Comparison of ENCODE assay signal across 8 cellular contexts in genomic region chr14:23954279-23954614, GRCh38. TPM values are rescaled to one million over a fixed set of nuclear protein-coding genes. Genes with fewer than 3 reads are reported as not detected.
A peak's percentile ranks its signal among the peaks of the same experiment; 100 is the strongest.
DNase-seq lines count a peak whose midpoint lies in the region; ATAC-seq and TF ChIP-seq lines count a peak whose summit lies in the region.
"Not testable (repeated sequence)": the region's sequence is repeated elsewhere in the genome, so short reads cannot be mapped to it uniquely, and the experiment has no call there.

No MANE protein-coding gene starts in this region.

- peaks cover 27 to 47% of the 10 kb centered on the region in 2 donors for H3K36me3 Mint-ChIP-seq in CD14-positive monocyte
- H3K36me3 Mint-ChIP-seq in T-helper 17 cell (ENCODE audit: low read depth); glutamatergic neuron (ENCODE audit: unreplicated experiment); naive B cell: not testable (repeated sequence)

- not testable (repeated sequence) for TF ChIP-seq EP300 in stomach (IDR thresholded peaks at IDR 0.05)

- H3K4me1 Mint-ChIP-seq in CD14-positive monocyte = peaks cover 29% of the 10 kb centered on the region
- not testable (repeated sequence) for H3K4me1 Mint-ChIP-seq in T-helper 17 cell
- H3K4me1 Mint-ChIP-seq in glutamatergic neuron (ENCODE audit: low read depth, unreplicated experiment) = peaks cover 20% of the 10 kb centered on the region
- peaks cover 27 to 31% (median 29%) of the 10 kb centered on the region in 3 donors for H3K4me1 Mint-ChIP-seq in naive B cell

- not testable (repeated sequence) for H3K36me3 ChIP-seq in brain microvascular endothelial cell (replicated peaks)
- peaks cover 4 to 20% (median 15%) of the 10 kb centered on the region in 4 donors for H3K36me3 ChIP-seq in stomach

- H3K4me3 ChIP-seq in brain microvascular endothelial cell (ENCODE audit: low read depth, low read length) (peak overlapping the region; percentile 88), stomach (peak overlapping the region; percentile 72 to 88 (median 80))

- TF ChIP-seq CTCF in CD14-positive monocyte (IDR thresholded peaks at IDR 0.05) = peak; percentile 70
- TF ChIP-seq CTCF in brain microvascular endothelial cell (IDR thresholded peaks at IDR 0.05; ENCODE audit: low read depth, low read length, missing control alignments) = not testable (repeated sequence)
- peak; percentile 19 for TF ChIP-seq CTCF in glutamatergic neuron (IDR thresholded peaks at IDR 0.05; ENCODE audit: partially characterized antibody, unreplicated experiment)
- peak in 1 of 7 experiments; percentile 19 for TF ChIP-seq CTCF in stomach (IDR thresholded peaks at IDR 0.05)

- H3K27me3 Mint-ChIP-seq in CD14-positive monocyte (ENCODE audit: low read depth in 3 of 3); T-helper 17 cell; naive B cell: not testable (repeated sequence)
- peaks cover 15% of the 10 kb centered on the region for H3K27me3 Mint-ChIP-seq in glutamatergic neuron (ENCODE audit: unreplicated experiment)

- WGBS in stomach, 5 donors = 6 to 11% (median 11%) methylated on average over 6 of the region's 6 CpGs

- H3K4me3 Mint-ChIP-seq in CD14-positive monocyte (peak overlapping the region; percentile 99 to 100), T-helper 17 cell (peak overlapping the region; percentile 98), glutamatergic neuron (ENCODE audit: unreplicated experiment) (peak overlapping the region; percentile 99), naive B cell (peak overlapping the region; percentile 92 to 100 (median 96))

- peaks cover 18 to 30% (median 22%) of the 10 kb centered on the region in 4 donors for H3K4me1 ChIP-seq in stomach

- H3K27ac Mint-ChIP-seq in CD14-positive monocyte (peak overlapping the region; percentile 35 to 95 (median 87)), T-helper 17 cell (peak overlapping the region; percentile 91), glutamatergic neuron (ENCODE audit: unreplicated experiment) (peak overlapping the region; percentile 98), naive B cell (peak overlapping the region in 5 of 6 donors; percentile 67 to 98 (median 81))

- not testable (repeated sequence) for H3K27me3 ChIP-seq in brain microvascular endothelial cell (replicated peaks); stomach

- H3K27ac ChIP-seq in brain microvascular endothelial cell (peak overlapping the region; percentile 62), stomach (peak overlapping the region in 4 of 5 donors; percentile 88 to 92 (median 90))

- TF ChIP-seq POLR2A in stomach (IDR thresholded peaks at IDR 0.05) = not testable (repeated sequence)

- H3K9me3 ChIP-seq in T-helper 17 cell (ENCODE audit: control insufficient read depth, low read length, poor library complexity, severe bottlenecking); stomach: not testable (repeated sequence)

- not testable (repeated sequence) for DNase-seq in CD14-positive monocyte (ENCODE audit: low spot score); T-helper 17 cell; brain microvascular endothelial cell; glutamatergic neuron; naive B cell; stomach

- H3K9me3 Mint-ChIP-seq in CD14-positive monocyte = peaks cover 3 to 11% (median 7%) of the 10 kb centered on the region in 7 donors
- H3K9me3 Mint-ChIP-seq in glutamatergic neuron (ENCODE audit: unreplicated experiment); naive B cell: not testable (repeated sequence)

- ATAC-seq in GM21515 (IDR thresholded peaks at IDR 0.05; ENCODE audit: unreplicated experiment) (peak; percentile 19), HG03432 (IDR thresholded peaks at IDR 0.05; ENCODE audit: unreplicated experiment) (peak; percentile 22), T-helper 17 cell (peak; percentile 15), naive B cell (ENCODE audit: low read depth in 2 of 2) (peak in 1 of 2 donors; percentile 4)

- in situ Hi-C loops in brain microvascular endothelial cell (cut with HindIII; ENCODE audit: low pct_ligation_motif_present, low sequenced_read_pairs) = not testable (repeated sequence)

- intact Hi-C loops in CD14-positive monocyte (cut with micrococcal nuclease); stomach (cut with DNase I; ENCODE audit: low total_unique reads): not testable (repeated sequence)

RNA-seq across cellular contexts. Expression of gene DHRS4, which starts 0.7 kb away (rescaled TPM):
- 10 to 100 TPM; 63.2 to 68.1 TPM for polyA plus RNA-seq in CD14-positive monocyte
- total RNA-seq in T-helper 17 cell = 10 to 100 TPM in 1 of 2 donors, 1 to 10 TPM in 1; 7.6 to 13.4 TPM
- total RNA-seq in glutamatergic neuron (ENCODE audit: unreplicated experiment) = 6.1 TPM
- 10 to 100 TPM; 13.3 to 27.0 (median 21.8) TPM for polyA plus RNA-seq in naive B cell (ENCODE audit: low read depth in 6 of 6)
- 100 to 1,000 TPM in 1 of 5 donors, 10 to 100 TPM in 4; 29.0 to 114 (median 34.4) TPM for total RNA-seq in stomach
- polyA plus RNA-seq in stomach = 10 to 100 TPM; 39.4 to 58.0 (median 57.7) TPM

RNA-seq across cellular contexts. Expression of gene DHRS4L2, which starts 34.5 kb away (rescaled TPM):
- polyA plus RNA-seq in CD14-positive monocyte (10 to 100 TPM; 42.6 to 46.6 TPM), naive B cell (ENCODE audit: low read depth in 6 of 6) (10 to 100 TPM in 5 of 6 donors, 1 to 10 TPM in 1; 8.6 to 18.3 (median 16.9) TPM), stomach (10 to 100 TPM; 27.5 to 64.0 (median 44.3) TPM)
- total RNA-seq in T-helper 17 cell (1 to 10 TPM; 9.9 to 10.0 TPM), glutamatergic neuron (ENCODE audit: unreplicated experiment) (10.4 TPM), stomach (10 to 100 TPM in 3 of 5 donors, 1 to 10 TPM in 1, not detected in 1; 9.7 to 44.2 (median 26.9) TPM)
